In the genomic region with DNA sequence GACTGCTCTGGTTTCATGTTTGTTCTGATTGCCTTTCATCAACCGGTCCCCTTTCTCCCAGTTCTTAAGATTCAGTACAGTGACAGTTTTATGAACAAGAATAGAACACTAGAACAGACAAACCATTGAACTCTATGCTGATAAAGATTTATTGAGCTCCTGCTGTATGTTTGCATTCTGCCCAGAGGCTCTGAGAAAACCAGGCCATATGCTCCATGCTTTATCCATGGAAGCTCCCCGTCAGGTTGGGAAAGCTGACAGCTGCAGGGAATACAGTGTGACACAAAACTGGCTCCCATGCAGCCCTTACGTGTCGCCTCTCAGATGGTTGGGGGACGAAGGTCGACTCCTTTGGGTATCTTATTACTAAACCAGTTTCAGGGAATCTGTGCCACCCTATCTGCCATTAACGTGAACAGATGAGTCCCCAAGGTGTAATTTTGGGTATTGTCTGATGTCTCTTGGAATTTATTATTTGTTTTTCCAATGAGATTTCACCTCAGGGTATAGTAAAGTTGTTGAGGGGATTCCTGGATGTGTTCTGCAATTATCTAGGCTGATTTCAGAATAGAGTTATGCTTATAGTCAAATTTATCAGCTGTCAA, we compare ENCODE assay signal across 24 cellular contexts.
DNase-seq lines count a peak whose midpoint lies in the region; ATAC-seq and TF ChIP-seq lines count a peak whose summit lies in the region.
"Had no signal": no experiment of that assay in that cellular context is flagged by ENCODE, and none has a peak within 500 bp of the region (broad histone marks: within the 10 kb centered on the region; RNA-seq: fewer than 3 reads in every experiment).

No MANE protein-coding gene starts in this region.

- TF ChIP-seq CTCF in natural killer cell (IDR thresholded peaks at IDR 0.05) (no peak), WERI-Rb-1 (IDR thresholded peaks at IDR 0.05; ENCODE audit: low read depth, low read length) (no peak), type B pancreatic cell (conservative IDR thresholded peaks at IDR 0.05) (no peak)

- H3K9me3 Mint-ChIP-seq in natural killer cell (no peaks in the 10 kb centered on the region), type B pancreatic cell (no peaks in the 10 kb centered on the region)
- H3K9me3 Mint-ChIP-seq in natural killer cell treated with Interleukin-12 subunit alpha and Interleukin-12 subunit beta and Interleukin-15 and Interleukin-18, amount 100 ng/mL, for 72 hours: no peaks in the 10 kb centered on the region
- H3K9me3 Mint-ChIP-seq: naive B cell had no signal

- no peak overlapping the region for H3K4me3 Mint-ChIP-seq in natural killer cell
- no peak overlapping the region for H3K4me3 Mint-ChIP-seq in natural killer cell treated with Interleukin-12 subunit alpha and Interleukin-12 subunit beta and Interleukin-15 and Interleukin-18, amount 100 ng/mL, for 72 hours
- no peak overlapping the region for H3K4me3 Mint-ChIP-seq in type B pancreatic cell
- H3K4me3 Mint-ChIP-seq: naive B cell, T-helper 17 cell had no signal

- H3K9me3 ChIP-seq in WERI-Rb-1 (ENCODE audit: severe bottlenecking): no peaks in the 10 kb centered on the region
- H3K9me3 ChIP-seq: heart left ventricle, sigmoid colon, thoracic aorta, vagina had no signal

- H3K36me3 ChIP-seq in WERI-Rb-1: peaks cover 61% of the 10 kb centered on the region

- H3K4me1 Mint-ChIP-seq in natural killer cell (peaks cover 54 to 59% of the 10 kb centered on the region in 2 donors), type B pancreatic cell (ENCODE audit: unreplicated experiment) (peaks cover 14% of the 10 kb centered on the region)
- H3K4me1 Mint-ChIP-seq in natural killer cell treated with Interleukin-12 subunit alpha and Interleukin-12 subunit beta and Interleukin-15 and Interleukin-18, amount 100 ng/mL, for 72 hours (ENCODE audit: low read depth in 2 of 2): peaks cover 29 to 39% of the 10 kb centered on the region in 2 donors
- H3K4me1 Mint-ChIP-seq: T-helper 17 cell had no signal

- peak overlapping the region; percentile 24 for H3K4me3 ChIP-seq in WERI-Rb-1 (ENCODE audit: low read depth, low read length)
- H3K4me3 ChIP-seq: heart left ventricle, sigmoid colon, thoracic aorta, vagina had no signal

- H3K27me3 Mint-ChIP-seq in natural killer cell (ENCODE audit: low read depth in 2 of 2): no peaks in the 10 kb centered on the region
- H3K27me3 Mint-ChIP-seq in natural killer cell treated with Interleukin-12 subunit alpha and Interleukin-12 subunit beta and Interleukin-15 and Interleukin-18, amount 100 ng/mL, for 72 hours: no peaks in the 10 kb centered on the region
- no peaks in the 10 kb centered on the region for H3K27me3 Mint-ChIP-seq in type B pancreatic cell
- H3K27me3 Mint-ChIP-seq: naive B cell, T-helper 17 cell had no signal

- intact Hi-C loops in natural killer cell (cut with micrococcal nuclease): no loop called here

- H3K27me3 ChIP-seq in WERI-Rb-1 (ENCODE audit: insufficient read depth, low read depth, severe bottlenecking): no peaks in the 10 kb centered on the region
- H3K27me3 ChIP-seq: heart left ventricle, sigmoid colon, vagina had no signal

- H3K27ac Mint-ChIP-seq in natural killer cell (peak overlapping the region; percentile 84 to 90), type B pancreatic cell (peak overlapping the region; percentile 62)
- peak overlapping the region in 1 of 2 donors; percentile 37 for H3K27ac Mint-ChIP-seq in natural killer cell treated with Interleukin-12 subunit alpha and Interleukin-12 subunit beta and Interleukin-15 and Interleukin-18, amount 100 ng/mL, for 72 hours
- H3K27ac Mint-ChIP-seq: naive B cell, T-helper 17 cell had no signal

- no peak for DNase-seq in natural killer cell
- no peak for DNase-seq in natural killer cell treated with Interleukin-12 subunit alpha and Interleukin-12 subunit beta and Interleukin-15 and Interleukin-18, amount 100 ng/mL, for 72 hours (ENCODE audit: low spot score)
- DNase-seq in WERI-Rb-1: peak; percentile 74
- peak; percentile 24 for DNase-seq in left kidney (ENCODE audit: low read depth, low spot score)
- DNase-seq in type B pancreatic cell (ENCODE audit: extremely low spot score, unreplicated experiment): no peak
- no peak for DNase-seq in activated CD4-positive, CD25-positive, alpha-beta regulatory T cell treated with anti-CD3 and anti-CD28 coated beads, Interleukin-2, amount 50 U/mL, for 72 hours
- DNase-seq in DMS153 treated with DMSO at 0.1 percent for 48 hours (lab: John Stamatoyannopoulos, UW; ENCODE audit: unreplicated experiment): no peak
- DNase-seq: activated naive CD4-positive, alpha-beta T cell treated with anti-CD3 and anti-CD28 coated beads, Interleukin-2, amount 50 U/mL, for 16 hours; anterior cingulate cortex; DND-41; GOT3; heart left ventricle; left cardiac atrium; MV-4-11; naive B cell; NCI-H2029; posterior cingulate gyrus; sigmoid colon; stimulated activated CD4-positive, alpha-beta T cell treated with anti-CD3 and anti-CD28 coated beads, Interleukin-15, amount 100 ng/mL, for 24 hours; stimulated activated naive CD8-positive, alpha-beta T cell treated with anti-CD3 and anti-CD28 coated beads, Interleukin-15, Interleukin-2, amounts not matched to agents 100 U/mL and 50 U/mL, for 24 hours; T-helper 17 cell had no signal

- peaks cover 28% of the 10 kb centered on the region for H3K36me3 Mint-ChIP-seq in natural killer cell
- peaks cover 31% of the 10 kb centered on the region for H3K36me3 Mint-ChIP-seq in natural killer cell treated with Interleukin-12 subunit alpha and Interleukin-12 subunit beta and Interleukin-15 and Interleukin-18, amount 100 ng/mL, for 72 hours
- peaks cover 42% of the 10 kb centered on the region for H3K36me3 Mint-ChIP-seq in type B pancreatic cell

- H3K27ac ChIP-seq in WERI-Rb-1: peak overlapping the region; percentile 80
- H3K27ac ChIP-seq: heart left ventricle, sigmoid colon, thoracic aorta, vagina had no signal

- ATAC-seq in natural killer cell: no peak
- no peak for ATAC-seq in natural killer cell treated with Interleukin-12 subunit alpha and Interleukin-12 subunit beta and Interleukin-15 and Interleukin-18, amount 100 ng/mL, for 72 hours
- no peak for ATAC-seq in HG03432 (IDR thresholded peaks at IDR 0.05; ENCODE audit: unreplicated experiment)
- ATAC-seq: heart left ventricle; left cardiac atrium; stimulated activated naive CD8-positive, alpha-beta T cell treated with anti-CD3 and anti-CD28 coated beads, Interleukin-15, Interleukin-2, amounts not matched to agents 100 U/mL and 50 U/mL, for 24 hours; T-helper 17 cell had no signal

Comparison
In these comparisons a context has a peak if more than half of its experiments do, and no peak if none do; other contexts are left out.
1. DNase-seq: peak in WERI-Rb-1 (single experiment) and left kidney (single experiment); none in natural killer cell (single experiment), natural killer cell treated with Interleukin-12 subunit alpha and Interleukin-12 subunit beta and Interleukin-15 and Interleukin-18, amount 100 ng/mL, for 72 hours (single experiment), type B pancreatic cell (single experiment), activated CD4-positive, CD25-positive, alpha-beta regulatory T cell treated with anti-CD3 and anti-CD28 coated beads, Interleukin-2, amount 50 U/mL, for 72 hours (single experiment) and DMS153 treated with DMSO at 0.1 percent for 48 hours (single experiment).